ENCODE assay signal across 20 cellular contexts in the genomic region with DNA sequence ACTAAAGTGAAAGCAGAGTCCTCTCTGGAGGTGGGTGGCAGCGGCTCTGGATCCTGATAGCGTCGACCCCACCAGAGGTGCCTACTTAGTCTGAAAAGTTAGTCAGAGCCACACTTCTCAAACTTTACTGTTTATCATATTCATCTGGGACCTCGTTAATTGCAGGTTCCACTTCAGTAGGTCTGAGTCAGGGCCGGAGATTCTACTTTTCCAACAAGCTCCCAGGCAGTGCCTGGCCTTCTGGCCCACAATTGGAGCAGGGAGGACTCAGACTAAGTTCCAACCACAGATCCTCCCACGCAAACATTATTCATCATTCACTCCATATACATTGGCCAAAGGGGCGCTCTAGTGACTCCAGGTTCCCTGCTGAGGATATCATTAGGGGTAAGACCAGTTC.
DNase-seq lines count a peak whose midpoint lies in the region; ATAC-seq and TF ChIP-seq lines count a peak whose summit lies in the region.
"Had no signal": no experiment of that assay in that cellular context is flagged by ENCODE, and none has a peak within 500 bp of the region (broad histone marks: within the 10 kb centered on the region; RNA-seq: fewer than 3 reads in every experiment).

No MANE protein-coding gene starts in this region.

- DNase-seq in AG09309 (ENCODE audit: low read depth): peak; percentile 75
- DNase-seq in HK-2 (ENCODE audit: unreplicated experiment): peak; percentile 75
- peak; percentile 86 for DNase-seq in amniotic stem cell (lab: John Stamatoyannopoulos, UW)
- peak; percentile 89 for DNase-seq in glomerular visceral epithelial cell (ENCODE audit: extremely low spot score)
- DNase-seq in omental fat pad (ENCODE audit: low spot score): no peak
- DNase-seq in GM19240 (ENCODE audit: insufficient read length, low spot score): no peak
- DNase-seq in ascending aorta (ENCODE audit: low spot score in 2 of 2): no peak
- DNase-seq: activated CD4-positive, alpha-beta memory T cell treated with anti-CD3 and anti-CD28 coated beads, Interleukin-2, amount 10 ng/mL, durations not matched to agents 7 days and 5 days; activated T-cell treated with anti-CD3 and anti-CD28 coated beads, Interleukin-2, amount 50 U/mL, for 72 hours; Calu3; colonic mucosa; HCEC 1CT; heart left ventricle; midbrain; MV-4-11; NCI-H774; right cardiac atrium; RPMI8226; SW 1271 had no signal

- H3K36me3 ChIP-seq in ascending aorta: peaks cover 6 to 15% of the 10 kb centered on the region in 2 donors
- H3K36me3 ChIP-seq: colonic mucosa had no signal

- H3K4me1 ChIP-seq in ascending aorta: no peaks in the 10 kb centered on the region
- H3K4me1 ChIP-seq: colonic mucosa, heart left ventricle had no signal

- intact Hi-C loops in ascending aorta (cut with DNase I): no loop called here

- no peaks in the 10 kb centered on the region for H3K27me3 ChIP-seq in ascending aorta
- H3K27me3 ChIP-seq: colonic mucosa, heart left ventricle had no signal

- H3K27ac ChIP-seq in ascending aorta: no peak overlapping the region
- H3K27ac ChIP-seq: colonic mucosa, heart left ventricle had no signal

- TF ChIP-seq CTCF in AG09309 (IDR thresholded peaks at IDR 0.05; ENCODE audit: control insufficient read depth, insufficient read depth, low read depth, low read length, missing control alignments): peak; percentile 24
- TF ChIP-seq CTCF in omental fat pad (IDR thresholded peaks at IDR 0.05): no peak
- TF ChIP-seq CTCF in ascending aorta (IDR thresholded peaks at IDR 0.05): no peak

- H3K4me3 ChIP-seq in AG09309 (ENCODE audit: control insufficient read depth, low read depth, low read length): no peak overlapping the region
- no peak overlapping the region for H3K4me3 ChIP-seq in ascending aorta
- H3K4me3 ChIP-seq: colonic mucosa, heart left ventricle had no signal

- no peaks in the 10 kb centered on the region for H3K9me3 ChIP-seq in ascending aorta
- H3K9me3 ChIP-seq: colonic mucosa, heart left ventricle had no signal

- no peak for ATAC-seq in omental fat pad (ENCODE audit: low FRiP score)
- ATAC-seq in HG02840 (IDR thresholded peaks at IDR 0.05; ENCODE audit: low FRiP score, unreplicated experiment): no peak
- ATAC-seq: activated T-cell treated with anti-CD3 and anti-CD28 coated beads, Interleukin-2, amount 50 U/mL, for 72 hours; heart left ventricle; right cardiac atrium had no signal

Comparison
In these comparisons a context has a peak if more than half of its experiments do, and no peak if none do; other contexts are left out.
1. DNase-seq: peak in AG09309 (single experiment), HK-2 (single experiment), amniotic stem cell (single experiment) and glomerular visceral epithelial cell (single experiment); none in omental fat pad (single experiment), GM19240 (single experiment) and ascending aorta (0 of 2).